Comparison of ENCODE assay signal across 8 cellular contexts in the genomic region with DNA sequence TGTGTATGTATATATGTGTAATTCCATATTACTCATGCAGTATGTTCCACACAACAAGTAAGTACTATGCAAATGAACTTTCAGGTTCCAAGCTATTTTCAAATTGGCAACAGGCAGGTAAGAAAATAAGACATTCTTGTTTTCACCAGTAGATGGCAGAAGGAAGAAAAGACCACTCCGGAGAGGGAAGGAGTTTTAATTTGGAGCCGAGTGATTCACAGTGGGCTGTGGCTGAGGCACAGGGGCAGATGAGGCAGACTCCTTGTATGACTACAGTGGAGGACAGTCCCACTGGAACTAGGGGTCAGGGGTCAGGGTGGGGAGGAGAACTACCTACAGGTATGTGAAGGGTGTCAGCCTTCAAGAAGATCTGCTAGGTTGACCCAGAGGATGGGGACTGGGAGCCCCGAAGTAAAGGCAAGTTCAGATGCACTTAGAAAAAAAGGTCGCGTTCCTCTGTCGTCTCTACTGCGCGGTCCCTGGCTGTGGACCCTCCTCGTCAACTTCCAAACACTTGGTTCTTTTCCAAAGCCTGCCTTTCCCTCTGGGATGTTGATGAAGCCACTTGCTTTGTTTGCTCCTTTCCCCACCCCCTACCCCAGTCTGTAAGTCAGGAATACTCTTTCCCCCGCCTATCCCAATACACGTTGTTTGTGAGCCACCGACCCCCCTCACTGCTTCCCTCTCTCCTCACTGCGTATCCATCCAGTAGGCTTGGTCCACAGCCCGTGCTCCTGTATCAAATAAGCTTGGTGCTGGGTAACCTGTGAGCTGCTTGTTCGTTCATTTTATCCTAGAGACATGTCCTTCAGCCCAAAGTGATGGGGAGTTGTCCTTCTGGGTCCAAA. TPM values are rescaled to one million over a fixed set of nuclear protein-coding genes. Genes with fewer than 3 reads are reported as not detected.
DNase-seq lines count a peak whose midpoint lies in the region; ATAC-seq and TF ChIP-seq lines count a peak whose summit lies in the region.

No MANE protein-coding gene starts in this region.

- H3K4me2 ChIP-seq in mesendoderm (ENCODE audit: low read length) = no peak overlapping the region

- H3K36me3 Mint-ChIP-seq in Caco-2 (ENCODE audit: insufficient read depth, unreplicated experiment) = peaks cover 30% of the 10 kb centered on the region
- H3K36me3 Mint-ChIP-seq in effector memory CD8-positive, alpha-beta T cell (ENCODE audit: insufficient read depth) = peaks cover 11% of the 10 kb centered on the region

- peak overlapping the region; percentile 0 for H3K4me3 Mint-ChIP-seq in Caco-2 (ENCODE audit: unreplicated experiment)
- H3K4me3 Mint-ChIP-seq in effector memory CD8-positive, alpha-beta T cell = no peak overlapping the region

- DNase-seq in Caco-2 (peak; percentile 76 to 78), NCI-H2081 treated with DMSO at 0.1 percent for 48 hours (lab: John Stamatoyannopoulos, UW) (peak; percentile 21), mesendoderm (peak; percentile 76)
- DNase-seq in activated CD4-positive, alpha-beta T cell treated with anti-CD3 and anti-CD28 coated beads for 48 hours = peak; percentile 72
- DNase-seq in effector memory CD8-positive, alpha-beta T cell = peak in 2 of 3 experiments; percentile 4 to 5
- peak in 5 of 6 experiments; percentile 2 to 68 (median 25) for DNase-seq in stimulated activated naive CD4-positive, alpha-beta T cell (lab: John Stamatoyannopoulos, UW)

- intact Hi-C loops in Caco-2 (cut with micrococcal nuclease; ENCODE audit: unreplicated experiment) = loop anchor here (1.0 kb wide), 4 partner anchors 35 to 146 kb away; no protein-coding TSS in a partner anchor

- H3K56ac ChIP-seq in mesendoderm (ENCODE audit: low read length) = no peak overlapping the region

- no peak overlapping the region for H3K4ac ChIP-seq in mesendoderm (ENCODE audit: low read depth, low read length)

- no CpG with 5 or more reads among the region's 15 CpGs for WGBS in mesendoderm (ENCODE audit: extremely low coverage, insufficient coverage, low lambda C conversion rate)

- peaks cover 45% of the 10 kb centered on the region for H3K4me1 ChIP-seq in Caco-2
- H3K4me1 ChIP-seq in mesendoderm (ENCODE audit: control insufficient read depth, low read depth, low read length) = no peaks in the 10 kb centered on the region

- no peaks in the 10 kb centered on the region for H3K9me3 Mint-ChIP-seq in Caco-2 (ENCODE audit: unreplicated experiment)
- no peaks in the 10 kb centered on the region for H3K9me3 Mint-ChIP-seq in effector memory CD8-positive, alpha-beta T cell

- H3K36me3 ChIP-seq in Caco-2 (ENCODE audit: control insufficient read depth, insufficient read depth, low read length) (peaks cover 6% of the 10 kb centered on the region), mesendoderm (ENCODE audit: control insufficient read depth, insufficient read depth, low read length) (peaks cover 5% of the 10 kb centered on the region)

- no peak overlapping the region for H3K27ac ChIP-seq in mesendoderm (ENCODE audit: low read depth, low read length)

- H2AK5ac ChIP-seq in mesendoderm (ENCODE audit: low read length) = no peak overlapping the region

- no peak overlapping the region for H2BK15ac ChIP-seq in mesendoderm (replicated peaks; ENCODE audit: low read depth)

- no peak overlapping the region for H4K8ac ChIP-seq in mesendoderm (ENCODE audit: low read depth, low read length)

- CTCF ChIA-PET in Caco-2 (lab: Charles Lee) = interaction anchor here (0.6 to 2.7 kb wide), 21 partner anchors 18 to 487 kb away, joined by 3 to 59 read pairs (median 4); a partner anchor contains a TSS

- peak; percentile 73 to 85 for TF ChIP-seq CTCF in Caco-2 (IDR thresholded peaks at IDR 0.05; ENCODE audit: insufficient read depth in 1 of 2, low read depth in 1 of 2, low read length in 1 of 2, severe bottlenecking in 1 of 2, unreplicated experiment in 1 of 2)

- H2BK120ac ChIP-seq in mesendoderm (ENCODE audit: low read depth, low read length) = no peak overlapping the region

- ATAC-seq in GM21717 (IDR thresholded peaks at IDR 0.05; ENCODE audit: unreplicated experiment) (peak; percentile 58), GM21737 (IDR thresholded peaks at IDR 0.05; ENCODE audit: unreplicated experiment) (no peak)
- ATAC-seq in effector memory CD8-positive, alpha-beta T cell (replicated peaks) = peak; percentile 58

- no peak overlapping the region for H3K18ac ChIP-seq in mesendoderm (ENCODE audit: low read length)

- POLR2A ChIA-PET in Caco-2 (lab: Charles Lee) = interaction anchor here (0.5 to 3.2 kb wide), 4 partner anchors 18 to 54 kb away, joined by 3 to 26 read pairs (median 10); a partner anchor contains a TSS

- no peaks in the 10 kb centered on the region for H3K27me3 Mint-ChIP-seq in Caco-2 (ENCODE audit: insufficient read depth, unreplicated experiment)
- H3K27me3 Mint-ChIP-seq in effector memory CD8-positive, alpha-beta T cell = no peaks in the 10 kb centered on the region

- H3K27me3 ChIP-seq in Caco-2 (replicated peaks; ENCODE audit: control insufficient read depth, insufficient read depth, low read length) (no peaks in the 10 kb centered on the region), mesendoderm (ENCODE audit: insufficient read depth, low read length, poor library complexity) (no peaks in the 10 kb centered on the region)

- no peak overlapping the region for H3K23ac ChIP-seq in mesendoderm (ENCODE audit: low read length)

- H3K27ac Mint-ChIP-seq in Caco-2 (ENCODE audit: unreplicated experiment) = peak overlapping the region; percentile 46
- H3K27ac Mint-ChIP-seq in effector memory CD8-positive, alpha-beta T cell = peak overlapping the region in 1 of 2 donors; percentile 6

- no peak overlapping the region for H2BK5ac ChIP-seq in mesendoderm (ENCODE audit: low read length)

- H3K4me3 ChIP-seq in Caco-2 (ENCODE audit: low read depth, low read length) = no peak overlapping the region
- H3K4me3 ChIP-seq in mesendoderm (ENCODE audit: low read length) = no peak overlapping the region

- peaks cover 50% of the 10 kb centered on the region for H3K4me1 Mint-ChIP-seq in Caco-2 (ENCODE audit: low read depth, unreplicated experiment)
- H3K4me1 Mint-ChIP-seq in effector memory CD8-positive, alpha-beta T cell (ENCODE audit: low read depth in 2 of 2) = peaks cover 0 to 3% of the 10 kb centered on the region in 2 donors

- H4K5ac ChIP-seq in mesendoderm (ENCODE audit: low read length) = no peak overlapping the region

- BruUV-seq in Caco-2 (replicated peaks; lab: Mats Ljungman, UMichigan) = no TSS peak

- no peaks in the 10 kb centered on the region for H3K79me1 ChIP-seq in mesendoderm (ENCODE audit: low read length)

- H3K79me2 ChIP-seq in mesendoderm (ENCODE audit: control insufficient read depth, insufficient read depth, low read length) = no peaks in the 10 kb centered on the region

- no peaks in the 10 kb centered on the region for H3K9me3 ChIP-seq in Caco-2

- no peak overlapping the region for H3K9ac ChIP-seq in mesendoderm (ENCODE audit: low read length)

RNA-seq across cellular contexts. Expression of a gene that starts 24.1 kb away (rescaled TPM):
- total RNA-seq in Caco-2 (2022) = 121 and 138 TPM in 2 replicates
- 76.8 TPM for polyA plus RNA-seq in mesendoderm (2013, experiment 1 of 2)
- 77.5 TPM for polyA plus RNA-seq in mesendoderm (2013, experiment 2 of 2)

RNA-seq across cellular contexts. Expression of a gene that starts 51.8 kb away (rescaled TPM):
- total RNA-seq in Caco-2 (2022) = 4.1 and 4.7 TPM in 2 replicates
- 0.34 TPM for polyA plus RNA-seq in mesendoderm (2013, experiment 1 of 2)
- 0.41 TPM for polyA plus RNA-seq in mesendoderm (2013, experiment 2 of 2)

RNA-seq across cellular contexts. Expression of a gene that starts 54.1 kb away (rescaled TPM):
- total RNA-seq in Caco-2 (2022) = 73.9 and 99.7 TPM in 2 replicates
- polyA plus RNA-seq in mesendoderm (2013, experiment 1 of 2) = 0.59 TPM
- polyA plus RNA-seq in mesendoderm (2013, experiment 2 of 2) = 0.52 TPM

Comparison
In these comparisons a context has a peak if more than half of its experiments do, and no peak if none do; other contexts are left out.
1. DNase-seq: peak in every context shown above with its lines; median percentile 77 in Caco-2; 76 in mesendoderm; 72 in activated CD4-positive, alpha-beta T cell treated with anti-CD3 and anti-CD28 coated beads for 48 hours; 25 in stimulated activated naive CD4-positive, alpha-beta T cell; 21 in NCI-H2081 treated with DMSO at 0.1 percent for 48 hours; 4 in effector memory CD8-positive, alpha-beta T cell.